Comparison of ENCODE assay signal across 9 cellular contexts in genomic region chr17:77466596-77467223, GRCh38.
DNase-seq lines count a peak whose midpoint lies in the region; ATAC-seq and TF ChIP-seq lines count a peak whose summit lies in the region.
"Had no signal": no experiment of that assay in that cellular context is flagged by ENCODE, and none has a peak within 500 bp of the region (broad histone marks: within the 10 kb centered on the region; RNA-seq: fewer than 3 reads in every experiment).

No MANE protein-coding gene starts in this region.

- no peak for DNase-seq in CD4-positive, alpha-beta memory T cell
- DNase-seq in OCI-LY7 (ENCODE audit: low spot score) (no peak), esophagus muscularis mucosa (ENCODE audit: extremely low spot score) (no peak)
- DNase-seq in stimulated activated naive CD4-positive, alpha-beta T cell (lab: John Stamatoyannopoulos, UW) = no peak
- DNase-seq: stimulated activated CD4-positive, alpha-beta T cell treated with anti-CD3 and anti-CD28 coated beads, Interleukin-4, amount 100 ng/mL, for 1 hour had no signal

- peak overlapping the region in 1 of 2 donors; percentile 47 for H3K4me3 ChIP-seq in CD4-positive, alpha-beta memory T cell (ENCODE audit: low read length in 2 of 2)
- peak overlapping the region; percentile 52 for H3K4me3 ChIP-seq in OCI-LY7 (ENCODE audit: low read depth, low read length, poor library complexity, severe bottlenecking)
- H3K4me3 ChIP-seq in esophagus muscularis mucosa = no peak overlapping the region
- peak overlapping the region; percentile 54 to 64 for H3K4me3 ChIP-seq in neutrophil (ENCODE audit: low read depth in 1 of 2, low read length in 1 of 2)

- H3K36me3 ChIP-seq in CD4-positive, alpha-beta memory T cell (ENCODE audit: insufficient read depth, low read length) = peaks cover 31% of the 10 kb centered on the region
- H3K36me3 ChIP-seq in OCI-LY7 (ENCODE audit: insufficient read depth, low read length) = peaks cover 81% of the 10 kb centered on the region
- peaks cover 0 to 14% (median 5%) of the 10 kb centered on the region in 4 donors for H3K36me3 ChIP-seq in esophagus muscularis mucosa
- H3K36me3 ChIP-seq in neutrophil = no peaks in the 10 kb centered on the region

- H3K36me3 Mint-ChIP-seq in CD4-positive, alpha-beta memory T cell = peaks cover 44 to 61% of the 10 kb centered on the region in 2 donors

- H3K27ac ChIP-seq in CD4-positive, alpha-beta memory T cell (ENCODE audit: low read depth, low read length) = peak overlapping the region; percentile 50
- H3K27ac ChIP-seq in OCI-LY7 (ENCODE audit: low read depth, low read length, poor library complexity, severe bottlenecking) (peak overlapping the region; percentile 95), esophagus muscularis mucosa (replicated peaks in 1 of 4) (peak overlapping the region; percentile 38 to 69 (median 60)), neutrophil (peak overlapping the region; percentile 100)

- intact Hi-C loops in CD4-positive, alpha-beta memory T cell (cut with micrococcal nuclease) = loop anchor here (5.0 kb wide), 1 partner anchor 34 kb away; no protein-coding TSS in a partner anchor
- intact Hi-C loops in OCI-LY7 (cut with micrococcal nuclease; ENCODE audit: unreplicated experiment) = loop anchor here (10.0 kb wide), 2 partner anchors 1202 to 1268 kb away; partner anchors contain the start of gene UBALD2
- intact Hi-C loops in esophagus muscularis mucosa (cut with DNase I) = no loop called here

- H3K79me2 ChIP-seq in OCI-LY7 (ENCODE audit: insufficient read depth, low read depth, low read length) = peaks cover 96% of the 10 kb centered on the region

- CTCF ChIA-PET in CD4-positive, alpha-beta memory T cell (lab: Charles Lee; ENCODE audit: partially characterized antibody) = interaction anchor here (0.9 to 2.4 kb wide), 9 partner anchors 8 to 90 kb away, joined by 3 to 10 read pairs (median 5); no protein-coding TSS in a partner anchor
- CTCF ChIA-PET in OCI-LY7 (lab: Charles Lee; ENCODE audit: unreplicated experiment) = interaction anchor here (1.0 to 1.3 kb wide), 2 partner anchors 21 to 37 kb away, joined by 3 to 4 read pairs; no protein-coding TSS in a partner anchor

- H3K4me2 ChIP-seq in OCI-LY7 (ENCODE audit: low read length) = peak overlapping the region; percentile 74

- peaks cover 0 to 2% (median 0%) of the 10 kb centered on the region in 8 donors for H3K9me3 Mint-ChIP-seq in CD4-positive, alpha-beta memory T cell

- TF ChIP-seq CTCF in OCI-LY7 (conservative IDR thresholded peaks at IDR 0.05; ENCODE audit: low read length) (no peak), esophagus muscularis mucosa (IDR thresholded peaks at IDR 0.05) (no peak), neutrophil (IDR thresholded peaks at IDR 0.05) (no peak)

- H2AFZ ChIP-seq in OCI-LY7 (ENCODE audit: low read length) = no peak overlapping the region

- no peaks in the 10 kb centered on the region for H3K9me2 ChIP-seq in OCI-LY7 (ENCODE audit: insufficient read depth, low read length)

- peak overlapping the region; percentile 66 to 97 (median 85) for H3K27ac Mint-ChIP-seq in CD4-positive, alpha-beta memory T cell

- H4K20me1 ChIP-seq in OCI-LY7 (ENCODE audit: insufficient read depth, low read length) = no peaks in the 10 kb centered on the region; the same call in 1 of the 2 replicates

- no peaks in the 10 kb centered on the region for H3K9me3 ChIP-seq in CD4-positive, alpha-beta memory T cell (ENCODE audit: control insufficient read depth in 1 of 2, low read length in 2 of 2)
- no peaks in the 10 kb centered on the region for H3K9me3 ChIP-seq in OCI-LY7 (ENCODE audit: low read length)
- H3K9me3 ChIP-seq in esophagus muscularis mucosa = no peaks in the 10 kb centered on the region
- H3K9me3 ChIP-seq in neutrophil = no peaks in the 10 kb centered on the region

- WGBS in esophagus muscularis mucosa = 86% methylated on average over 23 of the region's 24 CpGs

- TF ChIP-seq POLR2A in esophagus muscularis mucosa (IDR thresholded peaks at IDR 0.05; ENCODE audit: low read depth) = no peak

- peak overlapping the region; percentile 6 to 90 (median 82) for H3K4me3 Mint-ChIP-seq in CD4-positive, alpha-beta memory T cell

- H3K27me3 ChIP-seq in CD4-positive, alpha-beta memory T cell (ENCODE audit: insufficient read depth, low read length) = no peaks in the 10 kb centered on the region
- H3K27me3 ChIP-seq in esophagus muscularis mucosa (no peaks in the 10 kb centered on the region), neutrophil (no peaks in the 10 kb centered on the region)

- no TSS peak for BruUV-seq in OCI-LY7 (replicated peaks; lab: Mats Ljungman, UMichigan)

- ATAC-seq in HG03571 (IDR thresholded peaks at IDR 0.05; ENCODE audit: unreplicated experiment) = no peak
- ATAC-seq in HG03432 (IDR thresholded peaks at IDR 0.05; ENCODE audit: unreplicated experiment) = no peak
- no peak for ATAC-seq in HG03342 (IDR thresholded peaks at IDR 0.05; ENCODE audit: unreplicated experiment)

- no peak for TF ChIP-seq EP300 in esophagus muscularis mucosa (IDR thresholded peaks at IDR 0.05)

- POLR2A ChIA-PET in CD4-positive, alpha-beta memory T cell (lab: Charles Lee; ENCODE audit: partially characterized antibody) = interaction anchor here (1.3 to 71.9 kb wide), 7 partner anchors 8 to 492 kb away, joined by 5 to 6031 read pairs (median 14); partner anchors contain the start of gene TNRC6C
- POLR2A ChIA-PET in OCI-LY7 (lab: Charles Lee) = interaction anchor here (0.7 to 1.4 kb wide), 5 partner anchors 8 to 22 kb away, joined by 4 to 10 read pairs (median 5); no protein-coding TSS in a partner anchor

- H3K4me1 ChIP-seq in CD4-positive, alpha-beta memory T cell (ENCODE audit: insufficient read depth, low read length) = peaks cover 100% of the 10 kb centered on the region
- peaks cover 97% of the 10 kb centered on the region for H3K4me1 ChIP-seq in OCI-LY7 (ENCODE audit: insufficient read depth, low read length, poor library complexity, severe bottlenecking)
- H3K4me1 ChIP-seq in esophagus muscularis mucosa = peaks cover 76 to 98% (median 87%) of the 10 kb centered on the region in 4 donors
- peaks cover 71 to 73% of the 10 kb centered on the region in 2 experiments for H3K4me1 ChIP-seq in neutrophil (ENCODE audit: control insufficient read depth in 1 of 2, insufficient read depth in 1 of 2, low read depth in 1 of 2, low read length in 1 of 2)

- H3K27me3 Mint-ChIP-seq in CD4-positive, alpha-beta memory T cell = no peaks in the 10 kb centered on the region

- peaks cover 59 to 95% (median 82%) of the 10 kb centered on the region in 4 donors for H3K4me1 Mint-ChIP-seq in CD4-positive, alpha-beta memory T cell

Comparison
In these comparisons a context has a peak if more than half of its experiments do, and no peak if none do; other contexts are left out.
1. H3K27ac ChIP-seq: peak in every context shown above with its lines; median percentile 100 in neutrophil; 95 in OCI-LY7; 60 in esophagus muscularis mucosa; 50 in CD4-positive, alpha-beta memory T cell.
2. H3K4me3 ChIP-seq: peak in OCI-LY7 (single experiment) and neutrophil (2 of 2); none in esophagus muscularis mucosa (0 of 4).